Comparison of ENCODE assay signal across 1 cellular context in the genomic region with DNA sequence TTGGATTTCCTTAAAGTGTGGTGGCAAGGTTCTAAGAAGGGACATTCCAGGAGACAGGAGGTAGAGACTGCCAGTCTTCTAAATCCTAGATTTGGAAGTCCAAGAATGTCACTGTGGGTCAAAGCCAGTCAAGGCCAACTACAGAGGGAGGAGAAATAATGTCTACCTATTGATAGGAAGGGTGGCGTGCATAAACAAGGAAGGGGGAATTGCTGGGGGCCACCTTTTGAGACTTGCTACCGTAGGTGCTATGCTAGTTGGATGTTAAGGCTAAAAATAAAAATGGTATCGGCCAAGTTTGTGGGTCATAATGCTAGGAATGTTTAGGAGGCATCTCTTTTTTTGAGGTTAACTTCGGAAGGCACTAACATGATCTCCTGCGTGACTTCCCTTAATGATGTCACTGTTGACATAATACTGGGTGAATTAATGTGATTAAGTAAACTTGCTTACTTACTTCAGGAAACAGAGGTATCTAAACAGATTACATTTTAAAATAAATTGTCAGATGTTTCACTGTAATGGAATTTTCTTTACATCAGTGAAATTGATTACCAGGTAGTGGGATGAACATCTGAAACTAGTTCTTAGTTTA.
TF ChIP-seq lines count a peak whose summit lies in the region.

No MANE protein-coding gene starts in this region.

TF ChIP-seq in HEK293, 187 proteins besides CTCF, POLR2A, EP300 and RAD21 (continued from another document):
- TF ChIP-seq, protein P1, sequence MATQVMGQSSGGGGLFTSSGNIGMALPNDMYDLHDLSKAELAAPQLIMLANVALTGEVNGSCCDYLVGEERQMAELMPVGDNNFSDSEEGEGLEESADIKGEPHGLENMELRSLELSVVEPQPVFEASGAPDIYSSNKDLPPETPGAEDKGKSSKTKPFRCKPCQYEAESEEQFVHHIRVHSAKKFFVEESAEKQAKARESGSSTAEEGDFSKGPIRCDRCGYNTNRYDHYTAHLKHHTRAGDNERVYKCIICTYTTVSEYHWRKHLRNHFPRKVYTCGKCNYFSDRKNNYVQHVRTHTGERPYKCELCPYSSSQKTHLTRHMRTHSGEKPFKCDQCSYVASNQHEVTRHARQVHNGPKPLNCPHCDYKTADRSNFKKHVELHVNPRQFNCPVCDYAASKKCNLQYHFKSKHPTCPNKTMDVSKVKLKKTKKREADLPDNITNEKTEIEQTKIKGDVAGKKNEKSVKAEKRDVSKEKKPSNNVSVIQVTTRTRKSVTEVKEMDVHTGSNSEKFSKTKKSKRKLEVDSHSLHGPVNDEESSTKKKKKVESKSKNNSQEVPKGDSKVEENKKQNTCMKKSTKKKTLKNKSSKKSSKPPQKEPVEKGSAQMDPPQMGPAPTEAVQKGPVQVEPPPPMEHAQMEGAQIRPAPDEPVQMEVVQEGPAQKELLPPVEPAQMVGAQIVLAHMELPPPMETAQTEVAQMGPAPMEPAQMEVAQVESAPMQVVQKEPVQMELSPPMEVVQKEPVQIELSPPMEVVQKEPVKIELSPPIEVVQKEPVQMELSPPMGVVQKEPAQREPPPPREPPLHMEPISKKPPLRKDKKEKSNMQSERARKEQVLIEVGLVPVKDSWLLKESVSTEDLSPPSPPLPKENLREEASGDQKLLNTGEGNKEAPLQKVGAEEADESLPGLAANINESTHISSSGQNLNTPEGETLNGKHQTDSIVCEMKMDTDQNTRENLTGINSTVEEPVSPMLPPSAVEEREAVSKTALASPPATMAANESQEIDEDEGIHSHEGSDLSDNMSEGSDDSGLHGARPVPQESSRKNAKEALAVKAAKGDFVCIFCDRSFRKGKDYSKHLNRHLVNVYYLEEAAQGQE (tag by site-specific recombination; IDR thresholded peaks at IDR 0.05) = no peak
- TF ChIP-seq OSR2 (tag by site-specific recombination; IDR thresholded peaks at IDR 0.05) = peak; percentile 55
- TF ChIP-seq ZNF776 (tag by site-specific recombination; IDR thresholded peaks at IDR 0.05; ENCODE audit: borderline replicate concordance) = no peak
- TF ChIP-seq, protein P2, sequence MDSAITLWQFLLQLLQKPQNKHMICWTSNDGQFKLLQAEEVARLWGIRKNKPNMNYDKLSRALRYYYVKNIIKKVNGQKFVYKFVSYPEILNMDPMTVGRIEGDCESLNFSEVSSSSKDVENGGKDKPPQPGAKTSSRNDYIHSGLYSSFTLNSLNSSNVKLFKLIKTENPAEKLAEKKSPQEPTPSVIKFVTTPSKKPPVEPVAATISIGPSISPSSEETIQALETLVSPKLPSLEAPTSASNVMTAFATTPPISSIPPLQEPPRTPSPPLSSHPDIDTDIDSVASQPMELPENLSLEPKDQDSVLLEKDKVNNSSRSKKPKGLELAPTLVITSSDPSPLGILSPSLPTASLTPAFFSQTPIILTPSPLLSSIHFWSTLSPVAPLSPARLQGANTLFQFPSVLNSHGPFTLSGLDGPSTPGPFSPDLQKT (IDR thresholded peaks at IDR 0.05; ENCODE audit: borderline replicate concordance, low read depth, low read length) = no peak
- TF ChIP-seq ZNF10 (tag by site-specific recombination; IDR thresholded peaks at IDR 0.05) = no peak
- TF ChIP-seq SP7 (tag by site-specific recombination; IDR thresholded peaks at IDR 0.05) = peak; percentile 46; the same call in 1 of the 2 replicates
- peak; percentile 84 for TF ChIP-seq ZBTB21 (tag by site-specific recombination; IDR thresholded peaks at IDR 0.05)
- 0 out of 2 replicates have a peak, but pooled peaks have one; percentile 16 for TF ChIP-seq ZEB2 (tag by site-specific recombination; IDR thresholded peaks at IDR 0.05)
- TF ChIP-seq, protein P3, sequence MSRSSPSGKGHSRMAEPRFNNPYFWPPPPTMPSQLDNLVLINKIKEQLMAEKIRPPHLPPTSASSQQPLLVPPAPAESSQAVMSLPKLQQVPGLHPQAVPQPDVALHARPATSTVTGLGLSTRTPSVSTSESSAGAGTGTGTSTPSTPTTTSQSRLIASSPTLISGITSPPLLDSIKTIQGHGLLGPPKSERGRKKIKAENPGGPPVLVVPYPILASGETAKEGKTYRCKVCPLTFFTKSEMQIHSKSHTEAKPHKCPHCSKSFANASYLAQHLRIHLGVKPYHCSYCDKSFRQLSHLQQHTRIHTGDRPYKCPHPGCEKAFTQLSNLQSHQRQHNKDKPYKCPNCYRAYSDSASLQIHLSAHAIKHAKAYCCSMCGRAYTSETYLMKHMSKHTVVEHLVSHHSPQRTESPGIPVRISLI (tag by site-specific recombination; IDR thresholded peaks at IDR 0.05) = peak; percentile 80; the same call in 1 of the 2 replicates
- no peak for TF ChIP-seq KLF16 (tag by site-specific recombination; IDR thresholded peaks at IDR 0.05)
- no peak for TF ChIP-seq ZNF701 (tag by site-specific recombination; IDR thresholded peaks at IDR 0.05)
- TF ChIP-seq KLF8 (tag by site-specific recombination; IDR thresholded peaks at IDR 0.05) = 0 out of 2 replicates have a peak, but pooled peaks have one; percentile 20
- peak; percentile 36; the same call in 1 of the 2 replicates for TF ChIP-seq ZNF660 (tag by site-specific recombination; IDR thresholded peaks at IDR 0.05)
- no peak for TF ChIP-seq ZNF521 (tag by site-specific recombination; IDR thresholded peaks at IDR 0.05)
- TF ChIP-seq, protein P4, sequence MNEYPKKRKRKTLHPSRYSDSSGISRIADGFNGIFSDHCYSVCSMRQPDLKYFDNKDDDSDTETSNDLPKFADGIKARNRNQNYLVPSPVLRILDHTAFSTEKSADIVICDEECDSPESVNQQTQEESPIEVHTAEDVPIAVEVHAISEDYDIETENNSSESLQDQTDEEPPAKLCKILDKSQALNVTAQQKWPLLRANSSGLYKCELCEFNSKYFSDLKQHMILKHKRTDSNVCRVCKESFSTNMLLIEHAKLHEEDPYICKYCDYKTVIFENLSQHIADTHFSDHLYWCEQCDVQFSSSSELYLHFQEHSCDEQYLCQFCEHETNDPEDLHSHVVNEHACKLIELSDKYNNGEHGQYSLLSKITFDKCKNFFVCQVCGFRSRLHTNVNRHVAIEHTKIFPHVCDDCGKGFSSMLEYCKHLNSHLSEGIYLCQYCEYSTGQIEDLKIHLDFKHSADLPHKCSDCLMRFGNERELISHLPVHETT (tag by site-specific recombination; IDR thresholded peaks at IDR 0.05) = no peak
- TF ChIP-seq ZNF768 (tag by site-specific recombination; IDR thresholded peaks at IDR 0.05) = no peak
